Comparison of ENCODE assay signal across 23 cellular contexts in the genomic region with DNA sequence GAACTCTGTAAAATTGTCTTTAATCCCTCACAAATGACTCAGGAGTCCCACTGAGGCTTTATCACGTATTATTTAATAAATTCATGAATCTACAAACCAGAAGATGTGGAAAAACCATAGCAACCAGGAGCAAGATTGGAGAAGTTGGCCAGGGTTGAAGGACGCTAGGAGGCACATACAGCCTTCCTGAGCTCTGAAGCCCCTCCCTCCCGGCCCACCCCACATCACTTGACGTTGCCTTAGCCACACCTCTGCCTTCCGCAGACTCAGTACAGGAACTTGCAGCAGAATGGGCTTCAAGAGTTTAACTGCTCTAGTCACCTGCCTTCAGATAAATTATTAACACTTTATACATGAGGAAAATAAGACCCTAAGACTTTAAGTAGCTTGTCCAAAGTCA. TPM values are rescaled to one million over a fixed set of nuclear protein-coding genes. Genes with fewer than 3 reads are reported as not detected.
DNase-seq lines count a peak whose midpoint lies in the region; ATAC-seq and TF ChIP-seq lines count a peak whose summit lies in the region.
"Had no signal": no experiment of that assay in that cellular context is flagged by ENCODE, and none has a peak within 500 bp of the region (broad histone marks: within the 10 kb centered on the region; RNA-seq: fewer than 3 reads in every experiment).

No MANE protein-coding gene starts in this region.

- H3K4me3 ChIP-seq in NT2/D1 (ENCODE audit: insufficient read length, low read depth) (no peak overlapping the region), hepatocyte (no peak overlapping the region)
- H3K4me3 ChIP-seq: tibial nerve had no signal

- H3K4me1 ChIP-seq in NT2/D1 (ENCODE audit: insufficient read depth, insufficient read length) (no peaks in the 10 kb centered on the region), hepatocyte (ENCODE audit: insufficient read depth) (peaks cover 6% of the 10 kb centered on the region)

- H3K79me2 ChIP-seq in hepatocyte, result no peaks in the 10 kb centered on the region

- H3K27me3 ChIP-seq in NT2/D1 (ENCODE audit: insufficient read depth, insufficient read length), result no peaks in the 10 kb centered on the region
- no peaks in the 10 kb centered on the region for H3K27me3 ChIP-seq in hepatocyte
- H3K27me3 ChIP-seq: tibial nerve had no signal

- no peak overlapping the region for H3K27ac Mint-ChIP-seq in activated CD8-positive, alpha-beta T cell treated with anti-CD3 and anti-CD28 coated beads, Interleukin-2, amount 10 ng/mL, durations not matched to agents 7 days and 5 days

- H3K9me3 ChIP-seq in NT2/D1 (ENCODE audit: insufficient read depth, low read length) (no peaks in the 10 kb centered on the region; the same call in 1 of the 2 replicates), hepatocyte (ENCODE audit: low read depth) (no peaks in the 10 kb centered on the region)
- H3K9me3 ChIP-seq: tibial nerve had no signal

- H3K36me3 Mint-ChIP-seq in activated CD8-positive, alpha-beta T cell treated with anti-CD3 and anti-CD28 coated beads, Interleukin-2, amount 10 ng/mL, durations not matched to agents 7 days and 5 days (ENCODE audit: low read depth), result no peaks in the 10 kb centered on the region

- no peak for TF ChIP-seq CTCF in hepatocyte (IDR thresholded peaks at IDR 0.05; ENCODE audit: poor library complexity)

- POLR2A ChIA-PET in activated CD8-positive, alpha-beta T cell treated with anti-CD3 and anti-CD28 coated beads, Interleukin-2, amount 10 ng/mL, durations not matched to agents 7 days and 5 days (lab: Charles Lee), result no interaction called here

- ATAC-seq in activated CD8-positive, alpha-beta T cell treated with anti-CD3 and anti-CD28 coated beads, Interleukin-2, amount 10 ng/mL, durations not matched to agents 7 days and 5 days, result no peak
- no peak for ATAC-seq in GM21390 (IDR thresholded peaks at IDR 0.05; ENCODE audit: unreplicated experiment)
- ATAC-seq in stimulated activated naive CD8-positive, alpha-beta T cell treated with anti-CD3 and anti-CD28 coated beads, Interleukin-15, Interleukin-2, amounts not matched to agents 100 U/mL and 50 U/mL, for 24 hours, result no peak
- ATAC-seq: esophagus mucosa, left lobe of liver had no signal

- no peaks in the 10 kb centered on the region for H3K4me1 Mint-ChIP-seq in activated CD8-positive, alpha-beta T cell treated with anti-CD3 and anti-CD28 coated beads, Interleukin-2, amount 10 ng/mL, durations not matched to agents 7 days and 5 days (ENCODE audit: low read depth)

- H4K20me1 ChIP-seq in hepatocyte (ENCODE audit: insufficient read depth, poor library complexity, severe bottlenecking), result no peaks in the 10 kb centered on the region

- no peaks in the 10 kb centered on the region for H3K27me3 Mint-ChIP-seq in activated CD8-positive, alpha-beta T cell treated with anti-CD3 and anti-CD28 coated beads, Interleukin-2, amount 10 ng/mL, durations not matched to agents 7 days and 5 days (ENCODE audit: low read depth)

- H3K9me2 ChIP-seq in hepatocyte (replicated peaks; ENCODE audit: insufficient read depth), result no peaks in the 10 kb centered on the region

- H3K4me3 Mint-ChIP-seq in activated CD8-positive, alpha-beta T cell treated with anti-CD3 and anti-CD28 coated beads, Interleukin-2, amount 10 ng/mL, durations not matched to agents 7 days and 5 days, result no peak overlapping the region

- peak; percentile 33 for DNase-seq in NCI-H748 (lab: John Stamatoyannopoulos, UW; ENCODE audit: unreplicated experiment)
- DNase-seq in NCI-H748 treated with DMSO at 0.1 percent for 48 hours (lab: John Stamatoyannopoulos, UW), result no peak
- DNase-seq in NT2/D1 (ENCODE audit: low read depth, low spot score), result peak; percentile 15
- peak; percentile 18 for DNase-seq in hepatocyte (ENCODE audit: low spot score)
- no peak for DNase-seq in activated CD8-positive, alpha-beta T cell treated with anti-CD3 and anti-CD28 coated beads, Interleukin-2, amount 10 ng/mL, durations not matched to agents 7 days and 5 days
- DNase-seq in NCI-H2196 treated with DMSO at 0.1 percent for 48 hours (lab: John Stamatoyannopoulos, UW; ENCODE audit: unreplicated experiment), result no peak
- no peak for DNase-seq in stimulated activated naive CD8-positive, alpha-beta T cell treated with anti-CD3 and anti-CD28 coated beads, Interleukin-15, Interleukin-2, amounts not matched to agents 100 U/mL and 50 U/mL, for 24 hours
- DNase-seq: 8988T; activated CD4-positive, CD25-positive, alpha-beta regulatory T cell; activated gamma-delta T cell treated with Interleukin-2 at 50 U/mL for 16 hours; C1 segment of cervical spinal cord; DMS153; NCI-H1694 treated with DMSO at 0.1 percent for 48 hours; NCI-H446 treated with DMSO at 0.1 percent for 48 hours; stimulated activated CD4-positive, alpha-beta T cell treated with anti-CD3 and anti-CD28 coated beads, Interleukin-4, amount 100 ng/mL, for 24 hours had no signal

- H3K36me3 ChIP-seq in NT2/D1 (ENCODE audit: insufficient read depth, insufficient read length, low read length), result no peaks in the 10 kb centered on the region
- no peaks in the 10 kb centered on the region for H3K36me3 ChIP-seq in hepatocyte (replicated peaks; ENCODE audit: insufficient read depth, low read depth)
- H3K36me3 ChIP-seq: tibial nerve had no signal

- H3K9ac ChIP-seq in NT2/D1 (ENCODE audit: insufficient read length, low read depth), result no peak overlapping the region

- H3K9me3 Mint-ChIP-seq in activated CD8-positive, alpha-beta T cell treated with anti-CD3 and anti-CD28 coated beads, Interleukin-2, amount 10 ng/mL, durations not matched to agents 7 days and 5 days (ENCODE audit: insufficient read depth), result no peaks in the 10 kb centered on the region

- CTCF ChIA-PET in activated CD8-positive, alpha-beta T cell treated with anti-CD3 and anti-CD28 coated beads, Interleukin-2, amount 10 ng/mL, durations not matched to agents 7 days and 5 days (lab: Charles Lee), result no interaction called here

- no peak overlapping the region for H3K27ac ChIP-seq in hepatocyte
- H3K27ac ChIP-seq: tibial nerve had no signal

- H2AFZ ChIP-seq in hepatocyte, result no peak overlapping the region

- H3K4me2 ChIP-seq in hepatocyte, result no peak overlapping the region

- WGBS in hepatocyte (ENCODE audit: low lambda C conversion rate, missing lambda C conversion rate), result 29% methylated on average over 5 of the region's 5 CpGs

RNA-seq across cellular contexts. Expression of a gene that starts 33.9 kb away (rescaled TPM):
- total RNA-seq in hepatocyte, result 0.07 and 0.28 TPM in 2 replicates
- not detected in 2 replicates for polyA plus RNA-seq in hepatocyte
- total RNA-seq in activated CD8-positive, alpha-beta T cell treated with anti-CD3 and anti-CD28 coated beads, Interleukin-2, amount 10 ng/mL, durations not matched to agents 7 days and 5 days, result not detected
- total RNA-seq: esophagus mucosa, left lobe of liver, LHCN-M2, mucosa of gallbladder, osteoblast, RPMI7951, tibial nerve had no signal

Comparison
In these comparisons a context has a peak if more than half of its experiments do, and no peak if none do; other contexts are left out.
1. DNase-seq: peak in NCI-H748 (single experiment), NT2/D1 (single experiment) and hepatocyte (single experiment); none in NCI-H748 treated with DMSO at 0.1 percent for 48 hours (single experiment), activated CD8-positive, alpha-beta T cell treated with anti-CD3 and anti-CD28 coated beads, Interleukin-2, amount 10 ng/mL, durations not matched to agents 7 days and 5 days (single experiment), NCI-H2196 treated with DMSO at 0.1 percent for 48 hours (single experiment) and stimulated activated naive CD8-positive, alpha-beta T cell treated with anti-CD3 and anti-CD28 coated beads, Interleukin-15, Interleukin-2, amounts not matched to agents 100 U/mL and 50 U/mL, for 24 hours (single experiment).